In genomic region chr12:69007858-69008314, GRCh38 we compare ENCODE assay signal across 10 cellular contexts.
A peak's percentile ranks its signal among the peaks of the same experiment; 100 is the strongest.
DNase-seq lines count a peak whose midpoint lies in the region; ATAC-seq and TF ChIP-seq lines count a peak whose summit lies in the region.
"Had no signal": no experiment of that assay in that cellular context is flagged by ENCODE, and none has a peak within 500 bp of the region (broad histone marks: within the 10 kb centered on the region; RNA-seq: fewer than 3 reads in every experiment).

No MANE protein-coding gene starts in this region.

- no peak for TF ChIP-seq POLR2A in testis (IDR thresholded peaks at IDR 0.05)

- H3F3A ChIP-seq in PC-9 (ENCODE audit: insufficient read depth, low read depth) = peaks cover 22% of the 10 kb centered on the region

- CTCF ChIA-PET in PC-9 (lab: Charles Lee) = no interaction called here

- peak overlapping the region; percentile 66 for H3K4me2 ChIP-seq in PC-9
- H3K4me2 ChIP-seq in hepatocyte = peak overlapping the region; percentile 53

- WGBS in hepatocyte (ENCODE audit: low lambda C conversion rate, missing lambda C conversion rate) = 43% methylated on average over 3 of the region's 3 CpGs
- 69 to 82% methylated on average over 3 of the region's 3 CpGs for WGBS in testis, 2 donors

- TF ChIP-seq CTCF in PC-9 (conservative IDR thresholded peaks at IDR 0.05) (no peak), hepatocyte (IDR thresholded peaks at IDR 0.05; ENCODE audit: poor library complexity) (no peak), testis (IDR thresholded peaks at IDR 0.05) (no peak)

- H3K27me3 Mint-ChIP-seq in activated T-cell treated with anti-CD3 and anti-CD28 coated beads, Interleukin-2, amount 50 U/mL, for 24 hours = peaks cover 30% of the 10 kb centered on the region

- H3K9me3 ChIP-seq in PC-9 (ENCODE audit: insufficient read depth, low read depth) (no peaks in the 10 kb centered on the region), hepatocyte (ENCODE audit: low read depth) (no peaks in the 10 kb centered on the region), subcutaneous abdominal adipose tissue (ENCODE audit: control insufficient read depth in 5 of 5, low read length in 5 of 5) (no peaks in the 10 kb centered on the region), testis (no peaks in the 10 kb centered on the region)

- BruUV-seq in PC-9 (replicated peaks; lab: Mats Ljungman, UMichigan) = no TSS peak

- H3K27ac Mint-ChIP-seq in activated T-cell treated with anti-CD3 and anti-CD28 coated beads, Interleukin-2, amount 50 U/mL, for 24 hours = no peak overlapping the region
- H3K27ac Mint-ChIP-seq: activated CD8-positive, alpha-beta T cell treated with anti-CD3 and anti-CD28 coated beads, Interleukin-2, amount 10 ng/mL, durations not matched to agents 7 days and 5 days had no signal

- ATAC-seq in HG03432 (IDR thresholded peaks at IDR 0.05; ENCODE audit: unreplicated experiment) = no peak
- ATAC-seq: activated CD8-positive, alpha-beta T cell treated with anti-CD3 and anti-CD28 coated beads, Interleukin-2, amount 10 ng/mL, durations not matched to agents 7 days and 5 days had no signal

- peaks cover 15% of the 10 kb centered on the region for H3K4me1 Mint-ChIP-seq in activated T-cell treated with anti-CD3 and anti-CD28 coated beads, Interleukin-2, amount 50 U/mL, for 24 hours (ENCODE audit: low read depth)
- H3K4me1 Mint-ChIP-seq: central memory CD8-positive, alpha-beta T cell had no signal

- H3K9me2 ChIP-seq in PC-9 (ENCODE audit: insufficient read depth) (no peaks in the 10 kb centered on the region), hepatocyte (replicated peaks; ENCODE audit: insufficient read depth) (no peaks in the 10 kb centered on the region)

- no peaks in the 10 kb centered on the region for H3K36me3 Mint-ChIP-seq in activated T-cell treated with anti-CD3 and anti-CD28 coated beads, Interleukin-2, amount 50 U/mL, for 24 hours (ENCODE audit: low read depth)

- H3K36me3 ChIP-seq in PC-9 (ENCODE audit: low read depth) = no peaks in the 10 kb centered on the region
- no peaks in the 10 kb centered on the region for H3K36me3 ChIP-seq in hepatocyte (replicated peaks; ENCODE audit: insufficient read depth, low read depth)
- H3K36me3 ChIP-seq in subcutaneous abdominal adipose tissue (ENCODE audit: control insufficient read depth in 5 of 5, insufficient read depth in 5 of 5, low read length in 5 of 5) = no peaks in the 10 kb centered on the region
- no peaks in the 10 kb centered on the region for H3K36me3 ChIP-seq in testis (ENCODE audit: low read depth, missing control alignments)

- H3K4me3 ChIP-seq in PC-9 (0 out of 2 replicates have a peak overlapping the region, but pooled peaks have one; percentile 0), hepatocyte (no peak overlapping the region), subcutaneous abdominal adipose tissue (ENCODE audit: low read depth in 1 of 5, low read length in 5 of 5) (peak overlapping the region in 1 of 5 donors; percentile 46), testis (no peak overlapping the region)

- H4K20me1 ChIP-seq in PC-9 (ENCODE audit: insufficient read depth) = no peaks in the 10 kb centered on the region
- no peaks in the 10 kb centered on the region for H4K20me1 ChIP-seq in hepatocyte (ENCODE audit: insufficient read depth, poor library complexity, severe bottlenecking)

- H2AFZ ChIP-seq in PC-9 = no peak overlapping the region
- no peak overlapping the region for H2AFZ ChIP-seq in hepatocyte

- intact Hi-C loops in PC-9 (cut with micrococcal nuclease; ENCODE audit: unreplicated experiment) = loop anchor here (1.0 to 5.0 kb wide), 3 partner anchors 45 to 66 kb away; no protein-coding TSS in a partner anchor
- intact Hi-C loops in testis (cut with DNase I; ENCODE audit: low total_unique reads) = no loop called here

- H3K4me3 Mint-ChIP-seq in activated T-cell treated with anti-CD3 and anti-CD28 coated beads, Interleukin-2, amount 50 U/mL, for 24 hours = no peak overlapping the region
- H3K4me3 Mint-ChIP-seq: activated CD8-positive, alpha-beta T cell treated with anti-CD3 and anti-CD28 coated beads, Interleukin-2, amount 10 ng/mL, durations not matched to agents 7 days and 5 days; central memory CD8-positive, alpha-beta T cell had no signal

- H3K9ac ChIP-seq in subcutaneous abdominal adipose tissue (ENCODE audit: low read length in 5 of 5) = no peak overlapping the region

- peak; percentile 43 for DNase-seq in NCI-H2107 treated with DMSO at 0.1 percent for 48 hours (lab: John Stamatoyannopoulos, UW; ENCODE audit: unreplicated experiment)
- DNase-seq in NCI-H2107 (lab: John Stamatoyannopoulos, UW) = no peak
- peak in 1 of 2 experiments; percentile 49 for DNase-seq in PC-9
- no peak for DNase-seq in hepatocyte (ENCODE audit: low spot score)
- DNase-seq in activated T-cell treated with anti-CD3 and anti-CD28 coated beads, Interleukin-2, amount 50 U/mL, for 24 hours = no peak
- DNase-seq in testis = no peak
- DNase-seq: activated CD8-positive, alpha-beta T cell treated with anti-CD3 and anti-CD28 coated beads, Interleukin-2, amount 10 ng/mL, durations not matched to agents 7 days and 5 days had no signal

- POLR2A ChIA-PET in PC-9 (lab: Charles Lee; ENCODE audit: unreplicated experiment) = interaction anchor here (0.7 kb wide), 2 partner anchors 35 to 66 kb away, joined by 7 to 11 read pairs; no protein-coding TSS in a partner anchor

- H3K79me2 ChIP-seq in PC-9 (ENCODE audit: low read depth) = no peaks in the 10 kb centered on the region
- H3K79me2 ChIP-seq in hepatocyte = no peaks in the 10 kb centered on the region

- peaks cover 31% of the 10 kb centered on the region for H3K4me1 ChIP-seq in PC-9 (replicated peaks; ENCODE audit: insufficient read depth)
- peaks cover 18% of the 10 kb centered on the region for H3K4me1 ChIP-seq in hepatocyte (ENCODE audit: insufficient read depth)
- peaks cover 0 to 24% (median 15%) of the 10 kb centered on the region in 5 donors for H3K4me1 ChIP-seq in subcutaneous abdominal adipose tissue (ENCODE audit: control insufficient read depth in 5 of 5, insufficient read depth in 5 of 5, low read length in 5 of 5)
- no peaks in the 10 kb centered on the region for H3K4me1 ChIP-seq in testis

- peak overlapping the region; percentile 74 for H3K27ac ChIP-seq in PC-9
- peak overlapping the region; percentile 57 for H3K27ac ChIP-seq in hepatocyte
- H3K27ac ChIP-seq in subcutaneous abdominal adipose tissue (ENCODE audit: low read depth, low read length) = peak overlapping the region; percentile 9
- H3K27ac ChIP-seq in testis = no peak overlapping the region

- H3K27me3 ChIP-seq in PC-9 (ENCODE audit: insufficient read depth, low read depth) (no peaks in the 10 kb centered on the region), hepatocyte (no peaks in the 10 kb centered on the region), subcutaneous abdominal adipose tissue (ENCODE audit: control insufficient read depth in 5 of 5, insufficient read depth in 4 of 5, low read length in 5 of 5) (no peaks in the 10 kb centered on the region), testis (no peaks in the 10 kb centered on the region)

- no peaks in the 10 kb centered on the region for H3K9me3 Mint-ChIP-seq in activated T-cell treated with anti-CD3 and anti-CD28 coated beads, Interleukin-2, amount 50 U/mL, for 24 hours
- H3K9me3 Mint-ChIP-seq: central memory CD8-positive, alpha-beta T cell had no signal

Comparison
In these comparisons a context has a peak if more than half of its experiments do, and no peak if none do; other contexts are left out.
1. H3K27ac ChIP-seq: peak in PC-9 (single experiment), hepatocyte (single experiment) and subcutaneous abdominal adipose tissue (single experiment); none in testis (0 of 2).